1 cellular context compared by ENCODE assay signal in genomic region chr20:36951198-36951976, GRCh38.
A peak's percentile ranks its signal among the peaks of the same experiment; 100 is the strongest.
TF ChIP-seq lines count a peak whose summit lies in the region.

Gene SAMHD1, minus strand, starts transcription at chr20:36951708. Its CDS starts 65 bp downstream, at chr20:36951643.

TF ChIP-seq in HEK293, 187 proteins besides CTCF, POLR2A, EP300 and RAD21 (continued from another document):
- TF ChIP-seq REST (tag by site-specific recombination; IDR thresholded peaks at IDR 0.05) (peak; percentile 9; the same call in 1 of the 2 replicates), ZNF600 (tag by site-specific recombination; IDR thresholded peaks at IDR 0.05) (peak; percentile 96), KLF1 (tag by site-specific recombination; IDR thresholded peaks at IDR 0.05) (peak; percentile 51), ZFP69B (tag by site-specific recombination; IDR thresholded peaks at IDR 0.05) (0 out of 2 replicates have a peak, but pooled peaks have one; percentile 25), SP3 (tag by site-specific recombination; IDR thresholded peaks at IDR 0.05) (0 out of 2 replicates have a peak, but pooled peaks have one; percentile 36), ZIC2 (tag by site-specific recombination; IDR thresholded peaks at IDR 0.05) (peak; percentile 80), GLIS2 (tag by site-specific recombination; IDR thresholded peaks at IDR 0.05) (peak; percentile 94), SP2 (tag by site-specific recombination; IDR thresholded peaks at IDR 0.05) (peak; percentile 31), ZBTB17 (tag by site-specific recombination; IDR thresholded peaks at IDR 0.05) (peak; percentile 53), TCF7L2 (IDR thresholded peaks at IDR 0.05; ENCODE audit: borderline replicate concordance, low read depth, low read length) (peak; percentile 58; the same call in 1 of the 2 replicates), ZBTB8A (tag by site-specific recombination; IDR thresholded peaks at IDR 0.05) (peak; percentile 95), ZNF335 (tag by site-specific recombination; conservative IDR thresholded peaks at IDR 0.05) (peak; percentile 97), ZNF157 (tag by site-specific recombination; IDR thresholded peaks at IDR 0.05) (no peak), ZNF341 (tag by site-specific recombination; IDR thresholded peaks at IDR 0.05; ENCODE audit: low read depth) (peak; percentile 81), KLF8 (tag by site-specific recombination; IDR thresholded peaks at IDR 0.05) (peak; percentile 54), ZNF692 (tag by site-specific recombination; IDR thresholded peaks at IDR 0.05) (peak; percentile 34; the same call in 1 of the 2 replicates), PATZ1 (tag by site-specific recombination; IDR thresholded peaks at IDR 0.05) (peak; percentile 70), ZBTB20 (tag by site-specific recombination; IDR thresholded peaks at IDR 0.05) (peak; percentile 96), PBX3 (CRISPR knock-in tag; IDR thresholded peaks at IDR 0.05) (no peak)
